In the genomic region with DNA sequence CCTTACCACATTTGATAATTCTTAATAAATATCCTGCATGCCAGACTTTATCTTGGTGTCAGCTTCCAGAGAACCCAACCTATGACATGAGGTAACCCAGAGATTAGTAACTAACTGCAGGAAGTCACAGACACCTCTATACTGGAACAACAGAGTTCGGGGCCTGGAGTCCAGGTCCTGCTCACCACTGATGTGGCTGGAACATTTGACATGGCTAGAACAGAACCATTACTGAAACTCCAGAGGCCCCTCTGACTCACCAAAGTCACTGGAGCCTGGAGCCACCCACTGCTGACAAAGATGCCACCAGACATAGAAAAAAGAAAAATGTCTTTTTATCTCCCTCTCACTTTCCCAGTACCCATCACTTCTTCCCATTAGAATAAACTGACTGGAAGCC, we compare ENCODE assay signal across 11 cellular contexts.
A peak's percentile ranks its signal among the peaks of the same experiment; 100 is the strongest.
DNase-seq lines count a peak whose midpoint lies in the region; ATAC-seq lines count a peak whose summit lies in the region.
"Had no signal": no experiment of that assay in that cellular context is flagged by ENCODE, and none has a peak within 500 bp of the region (broad histone marks: within the 10 kb centered on the region; RNA-seq: fewer than 3 reads in every experiment).

No MANE protein-coding gene starts in this region.

- H3K36me3 Mint-ChIP-seq in activated naive CD4-positive, alpha-beta T cell treated with anti-CD3 and anti-CD28 coated beads, Interleukin-2, amount 50 U/mL, for 72 hours = peaks cover 0 to 5% of the 10 kb centered on the region in 2 donors

- ATAC-seq in HG03280 (IDR thresholded peaks at IDR 0.05; ENCODE audit: unreplicated experiment) (peak; percentile 68), HG03139 (IDR thresholded peaks at IDR 0.05; ENCODE audit: unreplicated experiment) (no peak)
- peak; percentile 95 to 98 for ATAC-seq in activated naive CD4-positive, alpha-beta T cell treated with anti-CD3 and anti-CD28 coated beads, Interleukin-2, amount 50 U/mL, for 72 hours
- ATAC-seq: lower lobe of right lung had no signal

- DNase-seq in activated CD8-positive, alpha-beta memory T cell treated with anti-CD3 and anti-CD28 coated beads, Interleukin-2, amount 50 U/mL, for 48 hours = peak; percentile 62
- DNase-seq in activated CD8-positive, alpha-beta memory T cell treated with anti-CD3 and anti-CD28 coated beads for 24 hours = no peak
- peak; percentile 22 to 62 for DNase-seq in activated naive CD4-positive, alpha-beta T cell treated with anti-CD3 and anti-CD28 coated beads, Interleukin-2, amount 50 U/mL, for 72 hours (ENCODE audit: low spot score in 2 of 2)
- DNase-seq in stimulated activated CD8-positive, alpha-beta memory T cell treated with anti-CD3 and anti-CD28 coated beads, Interleukin-4, amount 100 ng/mL, for 48 hours = peak; percentile 63
- DNase-seq in T1000 (lab: John Stamatoyannopoulos, UW) = no peak
- DNase-seq in hippocampal formation (lab: John Stamatoyannopoulos, UW) = no peak
- DNase-seq: KG1, lower lobe of right lung, NCI-H1694 treated with DMSO at 0.1 percent for 48 hours had no signal

- peak overlapping the region; percentile 81 to 84 for H3K27ac Mint-ChIP-seq in activated naive CD4-positive, alpha-beta T cell treated with anti-CD3 and anti-CD28 coated beads, Interleukin-2, amount 50 U/mL, for 72 hours

- H3K9me3 Mint-ChIP-seq in activated naive CD4-positive, alpha-beta T cell treated with anti-CD3 and anti-CD28 coated beads, Interleukin-2, amount 50 U/mL, for 72 hours = peaks cover 4 to 8% of the 10 kb centered on the region in 2 donors

Comparison
In these comparisons a context has a peak if more than half of its experiments do, and no peak if none do; other contexts are left out.
1. DNase-seq: peak in activated CD8-positive, alpha-beta memory T cell treated with anti-CD3 and anti-CD28 coated beads, Interleukin-2, amount 50 U/mL, for 48 hours (single experiment), activated naive CD4-positive, alpha-beta T cell treated with anti-CD3 and anti-CD28 coated beads, Interleukin-2, amount 50 U/mL, for 72 hours (2 of 2) and stimulated activated CD8-positive, alpha-beta memory T cell treated with anti-CD3 and anti-CD28 coated beads, Interleukin-4, amount 100 ng/mL, for 48 hours (single experiment); none in activated CD8-positive, alpha-beta memory T cell treated with anti-CD3 and anti-CD28 coated beads for 24 hours (single experiment), T1000 (single experiment) and hippocampal formation (0 of 2).